In genomic region chr5:120327180-120327579, GRCh38 we compare ENCODE assay signal across 22 cellular contexts.
DNase-seq lines count a peak whose midpoint lies in the region; ATAC-seq and TF ChIP-seq lines count a peak whose summit lies in the region.
"Had no signal": no experiment of that assay in that cellular context is flagged by ENCODE, and none has a peak within 500 bp of the region (broad histone marks: within the 10 kb centered on the region; RNA-seq: fewer than 3 reads in every experiment).

No MANE protein-coding gene starts in this region.

- BruUV-seq in mammary epithelial cell (replicated peaks; lab: Mats Ljungman, UMichigan): no TSS peak
- BruUV-seq in MCF 10A (replicated peaks; lab: Mats Ljungman, UMichigan): no TSS peak

- H3K9me3 Mint-ChIP-seq in MCF 10A (ENCODE audit: unreplicated experiment): peaks cover 9% of the 10 kb centered on the region
- H3K9me3 Mint-ChIP-seq: T-helper 2 cell treated with Interferon-gamma antibody and Interleukin-4, amounts not matched to agents 5 μg/mL and 100 μg/mL, for 36 hours had no signal

- H3K36me3 ChIP-seq in mammary epithelial cell (ENCODE audit: insufficient read depth, low read length): no peaks in the 10 kb centered on the region
- no peaks in the 10 kb centered on the region for H3K36me3 ChIP-seq in prostate gland
- H3K36me3 ChIP-seq: BLaER1 treated with 17β-estradiol and CSF1 and Interleukin-3, amounts not matched to agents 10 nM and 100 nM; lower lobe of right lung; upper lobe of left lung had no signal

- H3K9me3 ChIP-seq in mammary epithelial cell (replicated peaks; ENCODE audit: insufficient read depth, low read length): no peaks in the 10 kb centered on the region
- H3K9me3 ChIP-seq in prostate gland: no peaks in the 10 kb centered on the region
- H3K9me3 ChIP-seq: lower lobe of right lung, upper lobe of left lung had no signal

- POLR2A ChIA-PET in MCF 10A (lab: Yijun Ruan, JAX): no interaction called here

- no peak for DNase-seq in mammary epithelial cell
- DNase-seq in MCF 10A (ENCODE audit: unreplicated experiment): no peak
- DNase-seq in fibroblast of the aortic adventitia (ENCODE audit: low read depth): peak; percentile 27
- DNase-seq in GF-D8 (lab: John Stamatoyannopoulos, UW): no peak
- no peak for DNase-seq in prostate gland (ENCODE audit: low spot score)
- DNase-seq: activated CD4-positive, alpha-beta memory T cell treated with anti-CD3 and anti-CD28 coated beads for 36 hours; effector CD8-positive, alpha-beta T cell; islet precursor cell; KG1; lower lobe of right lung; NCI-H187 treated with DMSO at 0.1 percent for 48 hours; NCI-H345; NCI-H82; retina; stimulated activated CD4-positive, alpha-beta T cell treated with anti-CD3 and anti-CD28 coated beads, Interleukin-15, amount 100 ng/mL, for 24 hours; upper lobe of left lung had no signal

- ATAC-seq in HG02610 (IDR thresholded peaks at IDR 0.05; ENCODE audit: unreplicated experiment) (no peak), GM21786 (IDR thresholded peaks at IDR 0.05; ENCODE audit: unreplicated experiment) (no peak)
- ATAC-seq: lower lobe of right lung, Panc1 had no signal

- CTCF ChIA-PET in mammary epithelial cell (lab: Charles Lee; ENCODE audit: low non-redundant PET): no interaction called here
- CTCF ChIA-PET in MCF 10A (lab: Yijun Ruan, JAX): interaction anchor here (0.5 to 0.6 kb wide), 2 partner anchors 50 to 153 kb away, joined by 3 read pairs; no protein-coding TSS in a partner anchor

- H2AFZ ChIP-seq in mammary epithelial cell (ENCODE audit: low read depth, low read length): no peak overlapping the region

- no peaks in the 10 kb centered on the region for H3K79me2 ChIP-seq in mammary epithelial cell (ENCODE audit: insufficient read depth, low read length)

- no peak overlapping the region for H3K27ac ChIP-seq in mammary epithelial cell (ENCODE audit: insufficient read depth, low read depth, low read length)
- H3K27ac ChIP-seq in VCaP: no peak overlapping the region
- H3K27ac ChIP-seq in prostate gland: no peak overlapping the region
- H3K27ac ChIP-seq: BLaER1 treated with 17β-estradiol and CSF1 and Interleukin-3, amounts not matched to agents 10 nM and 100 nM; lower lobe of right lung; upper lobe of left lung had no signal

- no peaks in the 10 kb centered on the region for H3K36me3 Mint-ChIP-seq in MCF 10A (ENCODE audit: insufficient read depth, unreplicated experiment)
- H3K36me3 Mint-ChIP-seq: activated CD4-positive, alpha-beta memory T cell treated with anti-CD3 and anti-CD28 coated beads for 36 hours had no signal

- no peak overlapping the region for H3K4me2 ChIP-seq in mammary epithelial cell (ENCODE audit: insufficient read depth, low read depth, low read length)
- H3K4me2 ChIP-seq: BLaER1 treated with 17β-estradiol and CSF1 and Interleukin-3, amounts not matched to agents 10 nM and 100 nM had no signal

- no peaks in the 10 kb centered on the region for H3K4me1 Mint-ChIP-seq in MCF 10A (ENCODE audit: insufficient read depth, unreplicated experiment)

- H3K4me1 ChIP-seq in mammary epithelial cell (ENCODE audit: insufficient read depth, low read length) (no peaks in the 10 kb centered on the region), prostate gland (replicated peaks) (no peaks in the 10 kb centered on the region)
- H3K4me1 ChIP-seq: BLaER1 treated with 17β-estradiol and CSF1 and Interleukin-3, amounts not matched to agents 10 nM and 100 nM; lower lobe of right lung; upper lobe of left lung had no signal

- no peaks in the 10 kb centered on the region for H3K27me3 Mint-ChIP-seq in MCF 10A (ENCODE audit: insufficient read depth, unreplicated experiment)
- H3K27me3 Mint-ChIP-seq: activated CD4-positive, alpha-beta memory T cell treated with anti-CD3 and anti-CD28 coated beads for 36 hours had no signal

- intact Hi-C loops in mammary epithelial cell (cut with micrococcal nuclease) (loop anchor here (10.0 kb wide), 1 partner anchor 272 kb away; no protein-coding TSS in a partner anchor), MCF 10A (cut with micrococcal nuclease) (loop anchor here (10.0 kb wide), 1 partner anchor 272 kb away; no protein-coding TSS in a partner anchor), prostate gland (cut with DNase I) (no loop called here)

- in situ Hi-C loops in mammary epithelial cell (cut with MboI; ENCODE audit: low sequenced_read_pairs in 2 of 2): no loop called here

- whole genome bisulfite sequencing in mammary epithelial cell (ENCODE audit: low coverage, missing lambda C conversion rate): 19% methylated on average over 2 of the region's 2 CpGs
- WGBS in prostate gland: 58% methylated on average over 2 of the region's 2 CpGs

- no peak for TF ChIP-seq POLR2A in prostate gland (IDR thresholded peaks at IDR 0.05)

- TF ChIP-seq CTCF in mammary epithelial cell (conservative IDR thresholded peaks at IDR 0.05 in 1 of 2, IDR thresholded peaks at IDR 0.05 in 1 of 2; ENCODE audit: extremely low read depth in 1 of 2, insufficient read depth in 1 of 2, low read depth in 1 of 2, low read length in 2 of 2): peak; percentile 11 to 29
- no peak for TF ChIP-seq CTCF in MCF 10A (IDR thresholded peaks at IDR 0.05; ENCODE audit: unreplicated experiment)
- TF ChIP-seq CTCF in VCaP (conservative IDR thresholded peaks at IDR 0.05): peak; percentile 53
- peak; percentile 23 for TF ChIP-seq CTCF in fibroblast of the aortic adventitia (IDR thresholded peaks at IDR 0.05; ENCODE audit: insufficient read depth, low read length)
- no peak for TF ChIP-seq CTCF in prostate gland (IDR thresholded peaks at IDR 0.05)

- H3K27me3 ChIP-seq in mammary epithelial cell (ENCODE audit: insufficient read depth, low read length) (no peaks in the 10 kb centered on the region), prostate gland (replicated peaks; ENCODE audit: insufficient read depth) (no peaks in the 10 kb centered on the region)
- H3K27me3 ChIP-seq: BLaER1 treated with 17β-estradiol and CSF1 and Interleukin-3, amounts not matched to agents 10 nM and 100 nM; upper lobe of left lung had no signal

- dilution Hi-C loops in mammary epithelial cell (cut with HindIII; ENCODE audit: low sequenced_read_pairs): loop anchor here (5.0 kb wide), 1 partner anchor 65 kb away; no protein-coding TSS in a partner anchor

- H3K9ac ChIP-seq in mammary epithelial cell (ENCODE audit: insufficient read depth, low read length): no peak overlapping the region
- H3K9ac ChIP-seq: BLaER1 treated with 17β-estradiol and CSF1 and Interleukin-3, amounts not matched to agents 10 nM and 100 nM had no signal

- no peak overlapping the region for H3K27ac Mint-ChIP-seq in MCF 10A (ENCODE audit: low read depth, unreplicated experiment)
- H3K27ac Mint-ChIP-seq: activated CD4-positive, alpha-beta memory T cell treated with anti-CD3 and anti-CD28 coated beads for 36 hours; T-helper 2 cell treated with Interferon-gamma antibody and Interleukin-4, amounts not matched to agents 5 μg/mL and 100 μg/mL, for 36 hours had no signal

- no peak overlapping the region for H3K4me3 Mint-ChIP-seq in MCF 10A (ENCODE audit: unreplicated experiment)
- H3K4me3 Mint-ChIP-seq: activated CD4-positive, alpha-beta memory T cell treated with anti-CD3 and anti-CD28 coated beads for 36 hours; T-helper 2 cell treated with Interferon-gamma antibody and Interleukin-4, amounts not matched to agents 5 μg/mL and 100 μg/mL, for 36 hours had no signal

- H3K4me3 ChIP-seq in mammary epithelial cell (replicated peaks in 1 of 3; ENCODE audit: insufficient read depth in 1 of 3, low read depth in 2 of 3, low read length in 3 of 3): no peak overlapping the region
- H3K4me3 ChIP-seq in fibroblast of the aortic adventitia (ENCODE audit: low read depth, low read length): no peak overlapping the region
- no peak overlapping the region for H3K4me3 ChIP-seq in prostate gland
- H3K4me3 ChIP-seq: BLaER1 treated with 17β-estradiol and CSF1 and Interleukin-3, amounts not matched to agents 10 nM and 100 nM; lower lobe of right lung; upper lobe of left lung had no signal

- no peaks in the 10 kb centered on the region for H4K20me1 ChIP-seq in mammary epithelial cell (ENCODE audit: insufficient read depth, low read length)
- H4K20me1 ChIP-seq: BLaER1 treated with 17β-estradiol and CSF1 and Interleukin-3, amounts not matched to agents 10 nM and 100 nM had no signal

Comparison
In these comparisons a context has a peak if more than half of its experiments do, and no peak if none do; other contexts are left out.
1. CTCF ChIP-seq: peak in mammary epithelial cell (2 of 2), VCaP (single experiment) and fibroblast of the aortic adventitia (single experiment); none in MCF 10A (single experiment) and prostate gland (0 of 4).